8 cellular contexts compared by ENCODE assay signal in genomic region chr17:66200685-66201092, GRCh38. TPM values are rescaled to one million over a fixed set of nuclear protein-coding genes. Genes with fewer than 3 reads are reported as not detected.
DNase-seq lines count a peak whose midpoint lies in the region; ATAC-seq and TF ChIP-seq lines count a peak whose summit lies in the region.

No MANE protein-coding gene starts in this region.

- peaks cover 16% of the 10 kb centered on the region for H3K4me1 ChIP-seq in CD8-positive, alpha-beta memory T cell (ENCODE audit: insufficient read depth, low read length)
- no peaks in the 10 kb centered on the region for H3K4me1 ChIP-seq in OCI-LY3 (ENCODE audit: low read length)

- H3K27me3 ChIP-seq in CD8-positive, alpha-beta memory T cell (ENCODE audit: insufficient read depth, low read length, poor library complexity, severe bottlenecking): no peaks in the 10 kb centered on the region
- H3K27me3 ChIP-seq in OCI-LY3 (ENCODE audit: low read depth, low read length): no peaks in the 10 kb centered on the region; the same call in 1 of the 2 replicates

- no peaks in the 10 kb centered on the region for H3K79me2 ChIP-seq in OCI-LY3 (ENCODE audit: low read length)

- peak overlapping the region in 2 of 7 donors; percentile 14 to 41 for H3K4me3 Mint-ChIP-seq in CD8-positive, alpha-beta memory T cell
- H3K4me3 Mint-ChIP-seq in activated naive CD8-positive, alpha-beta T cell treated with anti-CD3 and anti-CD28 coated beads for 36 hours: no peak overlapping the region

- H3K36me3 Mint-ChIP-seq in CD8-positive, alpha-beta memory T cell: no peaks in the 10 kb centered on the region
- no peaks in the 10 kb centered on the region for H3K36me3 Mint-ChIP-seq in activated naive CD8-positive, alpha-beta T cell treated with anti-CD3 and anti-CD28 coated beads for 36 hours

- no peak overlapping the region for H3K9ac ChIP-seq in OCI-LY3 (ENCODE audit: low read length)

- H3K9me3 ChIP-seq in CD8-positive, alpha-beta memory T cell (ENCODE audit: low read length): no peaks in the 10 kb centered on the region
- H3K9me3 ChIP-seq in OCI-LY3 (ENCODE audit: insufficient read depth, low read length): no peaks in the 10 kb centered on the region

- H3K4me3 ChIP-seq in CD8-positive, alpha-beta memory T cell (ENCODE audit: low read length): no peak overlapping the region
- H3K4me3 ChIP-seq in OCI-LY3 (ENCODE audit: low read length): no peak overlapping the region

- no peak for ATAC-seq in GM21529 (IDR thresholded peaks at IDR 0.05; ENCODE audit: unreplicated experiment)

- DNase-seq in CD8-positive, alpha-beta memory T cell: peak in 3 of 5 donors; percentile 24 to 40 (median 29)
- peak; percentile 75 for DNase-seq in HT1080 (ENCODE audit: low read depth)
- DNase-seq in activated naive CD8-positive, alpha-beta T cell treated with anti-CD3 and anti-CD28 coated beads for 36 hours: peak; percentile 16
- peak; percentile 12 to 15 for DNase-seq in hippocampal formation (lab: John Stamatoyannopoulos, UW)
- peak; percentile 10 to 14 for DNase-seq in stimulated activated CD4-positive, alpha-beta T cell treated with anti-CD3 and anti-CD28 coated beads, Interleukin-15, amount 100 ng/mL, for 1 hour (ENCODE audit: low read depth in 1 of 2, low spot score in 1 of 2)
- no peak for DNase-seq in DMS79 treated with DMSO at 0.1 percent for 48 hours (lab: John Stamatoyannopoulos, UW)

- CTCF ChIA-PET in CD8-positive, alpha-beta memory T cell (lab: Charles Lee): interaction anchor here (0.8 to 1.3 kb wide), 4 partner anchors 9 to 366 kb away, joined by 3 to 5 read pairs (median 4); partner anchors contain the start of gene CEP112

- no peaks in the 10 kb centered on the region for H4K20me1 ChIP-seq in OCI-LY3 (ENCODE audit: insufficient read depth, low read length)

- peak; percentile 55 for TF ChIP-seq CTCF in OCI-LY3 (IDR thresholded peaks at IDR 0.05; ENCODE audit: low read depth, low read length)

- peaks cover 0 to 5% of the 10 kb centered on the region in 2 donors for H3K27me3 Mint-ChIP-seq in CD8-positive, alpha-beta memory T cell
- no peaks in the 10 kb centered on the region for H3K27me3 Mint-ChIP-seq in activated naive CD8-positive, alpha-beta T cell treated with anti-CD3 and anti-CD28 coated beads for 36 hours

- H3K27ac ChIP-seq in CD8-positive, alpha-beta memory T cell (ENCODE audit: low read depth, low read length): no peak overlapping the region
- H3K27ac ChIP-seq in OCI-LY3 (ENCODE audit: low read length): no peak overlapping the region

- H3K27ac Mint-ChIP-seq in CD8-positive, alpha-beta memory T cell: peak overlapping the region in 7 of 8 donors; percentile 2 to 87 (median 47)
- no peak overlapping the region for H3K27ac Mint-ChIP-seq in activated naive CD8-positive, alpha-beta T cell treated with anti-CD3 and anti-CD28 coated beads for 36 hours

- H3K9me3 Mint-ChIP-seq in CD8-positive, alpha-beta memory T cell: no peaks in the 10 kb centered on the region
- no peaks in the 10 kb centered on the region for H3K9me3 Mint-ChIP-seq in activated naive CD8-positive, alpha-beta T cell treated with anti-CD3 and anti-CD28 coated beads for 36 hours

- no peaks in the 10 kb centered on the region for H3K36me3 ChIP-seq in CD8-positive, alpha-beta memory T cell (ENCODE audit: insufficient read depth, low read length)
- no peaks in the 10 kb centered on the region for H3K36me3 ChIP-seq in OCI-LY3 (replicated peaks; ENCODE audit: low read depth, low read length)

- no peak overlapping the region for H2AFZ ChIP-seq in OCI-LY3 (ENCODE audit: low read depth, low read length)

- peaks cover 13 to 21% (median 19%) of the 10 kb centered on the region in 3 donors for H3K4me1 Mint-ChIP-seq in CD8-positive, alpha-beta memory T cell
- peaks cover 12% of the 10 kb centered on the region for H3K4me1 Mint-ChIP-seq in activated naive CD8-positive, alpha-beta T cell treated with anti-CD3 and anti-CD28 coated beads for 36 hours

- POLR2A ChIA-PET in CD8-positive, alpha-beta memory T cell (lab: Charles Lee): interaction anchor here (0.7 kb wide), 1 partner anchor 47 kb away, joined by 4 read pairs; no protein-coding TSS in a partner anchor

- H3K4me2 ChIP-seq in OCI-LY3 (ENCODE audit: low read length): peak overlapping the region; percentile 6; the same call in 1 of the 2 replicates

RNA-seq across cellular contexts. Expression of gene CEP112, which starts 8.8 kb away (rescaled TPM):
- 1 to 10 TPM; 3.0 to 4.5 TPM for total RNA-seq in CD8-positive, alpha-beta memory T cell
- polyA plus RNA-seq in CD8-positive, alpha-beta memory T cell: 0.64 TPM
- 2.5 and 5.0 TPM in 2 replicates for total RNA-seq in HT1080 (2014; rRNA removed; shearing (Covaris generic))
- 1.9 and 2.1 TPM in 2 replicates for polyA plus RNA-seq in HT1080 (2015; cell fraction: cytosol; rRNA removed)
- 1.5 and 2.7 TPM in 2 replicates for polyA plus RNA-seq in HT1080 (2015; cell fraction: nucleus; rRNA removed)
- 1 to 10 TPM in 1 of 2 experiments, under 1 TPM in 1; 0.54 to 1.3 TPM for total RNA-seq in activated naive CD8-positive, alpha-beta T cell treated with anti-CD3 and anti-CD28 coated beads for 36 hours

RNA-seq across cellular contexts. Expression of gene APOH, which starts 28.5 kb away (rescaled TPM):
- not detected for total RNA-seq in CD8-positive, alpha-beta memory T cell
- not detected for polyA plus RNA-seq in CD8-positive, alpha-beta memory T cell
- total RNA-seq in HT1080 (2014; rRNA removed; shearing (Covaris generic)): not detected in 2 replicates
- polyA plus RNA-seq in HT1080 (2015; cell fraction: cytosol; rRNA removed): not detected in 2 replicates
- not detected in 2 replicates for polyA plus RNA-seq in HT1080 (2015; cell fraction: nucleus; rRNA removed)
- not detected for total RNA-seq in activated naive CD8-positive, alpha-beta T cell treated with anti-CD3 and anti-CD28 coated beads for 36 hours
